Comparison of ENCODE assay signal across 12 cellular contexts in the genomic region with DNA sequence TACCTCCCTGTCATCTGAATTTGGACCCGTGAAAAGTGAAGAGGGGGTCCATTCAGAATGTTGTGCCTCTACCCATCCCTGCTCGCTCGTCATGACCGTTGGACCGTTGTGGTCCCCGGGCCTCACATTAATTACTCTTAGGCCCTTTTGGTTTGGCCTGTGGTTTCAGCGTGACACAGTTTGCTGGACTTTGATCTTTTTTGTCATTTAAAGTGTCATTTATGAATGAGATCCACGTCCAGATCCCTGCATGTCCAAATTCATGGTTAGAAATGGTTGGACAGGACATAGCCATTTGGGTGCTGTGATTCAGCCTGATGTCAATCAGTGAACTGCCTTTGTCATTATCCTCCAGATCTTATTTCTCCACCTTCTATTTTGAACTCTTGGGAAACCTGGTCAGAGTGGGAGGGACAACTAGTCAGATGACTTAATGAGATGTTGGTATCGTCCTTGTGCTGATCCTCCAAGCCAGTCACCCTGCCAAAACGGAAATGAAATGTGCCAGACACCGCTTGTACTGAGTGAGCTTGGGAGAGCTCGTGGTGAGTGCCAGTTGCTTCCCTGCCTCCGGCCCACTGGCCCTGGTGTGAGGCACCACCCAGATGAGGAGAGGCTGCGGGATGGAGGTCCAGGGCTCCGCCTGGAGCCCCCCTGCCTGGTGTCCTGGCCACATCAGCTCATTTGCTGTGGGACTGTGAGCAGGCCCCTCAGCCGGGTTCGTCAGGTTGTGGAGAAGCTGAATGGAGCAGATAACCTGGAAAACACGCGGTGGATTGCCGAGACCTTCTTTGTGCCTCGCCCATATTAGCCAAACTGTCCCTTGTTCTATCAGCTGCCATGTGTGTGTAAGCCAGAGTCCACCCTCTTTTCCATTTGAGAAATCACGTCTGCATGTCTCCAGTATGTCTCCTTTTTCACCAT.
A peak's percentile ranks its signal among the peaks of the same experiment; 100 is the strongest.
DNase-seq lines count a peak whose midpoint lies in the region; ATAC-seq, FAIRE-seq and TF ChIP-seq lines count a peak whose summit lies in the region.
"Had no signal": no experiment of that assay in that cellular context is flagged by ENCODE, and none has a peak within 500 bp of the region (broad histone marks: within the 10 kb centered on the region; RNA-seq: fewer than 3 reads in every experiment).

No MANE protein-coding gene starts in this region.

- intact Hi-C loops in Right ventricle myocardium superior (cut with DNase I) (no loop called here), sciatic nerve (cut with DNase I) (no loop called here)

- peaks cover 90% of the 10 kb centered on the region for H3K4me1 Mint-ChIP-seq in activated CD4-positive, alpha-beta memory T cell treated with anti-CD3 and anti-CD28 coated beads, Interleukin-2, amount 10 ng/mL, durations not matched to agents 7 days and 5 days

- in situ Hi-C loops in GM23248 (cut with MboI), result no loop called here

- no peak overlapping the region for H2AFZ ChIP-seq in GM23248

- ATAC-seq in Right ventricle myocardium superior (ENCODE audit: poor library complexity) (peak; percentile 79), sciatic nerve (peak; percentile 36), HG02623 (IDR thresholded peaks at IDR 0.05; ENCODE audit: unreplicated experiment) (no peak)

- peak overlapping the region; percentile 31 for H3K27ac Mint-ChIP-seq in activated CD4-positive, alpha-beta memory T cell treated with anti-CD3 and anti-CD28 coated beads, Interleukin-2, amount 10 ng/mL, durations not matched to agents 7 days and 5 days

- H3K79me2 ChIP-seq in GM23248 (ENCODE audit: insufficient read depth), result no peaks in the 10 kb centered on the region

- no peak for TF ChIP-seq POLR2A in GM12892 (IDR thresholded peaks at IDR 0.05; ENCODE audit: low read depth, low read length)

- no peaks in the 10 kb centered on the region for H3K36me3 ChIP-seq in GM23248 (ENCODE audit: low read depth)
- H3K36me3 ChIP-seq: pancreas had no signal

- peaks cover 78% of the 10 kb centered on the region for H3K36me3 Mint-ChIP-seq in activated CD4-positive, alpha-beta memory T cell treated with anti-CD3 and anti-CD28 coated beads, Interleukin-2, amount 10 ng/mL, durations not matched to agents 7 days and 5 days (ENCODE audit: low read depth)

- no peaks in the 10 kb centered on the region for H3K27me3 ChIP-seq in GM23248 (replicated peaks; ENCODE audit: insufficient read depth)
- H3K27me3 ChIP-seq: pancreas had no signal

- H3K9ac ChIP-seq in GM23248, result no peak overlapping the region
- H3K9ac ChIP-seq: KMS-11 had no signal

- CTCF ChIA-PET in activated CD4-positive, alpha-beta memory T cell treated with anti-CD3 and anti-CD28 coated beads, Interleukin-2, amount 10 ng/mL, durations not matched to agents 7 days and 5 days (lab: Charles Lee), result interaction anchor here (2.4 to 3.1 kb wide), 2 partner anchors 19 kb away, joined by 10 to 13 read pairs; no protein-coding TSS in a partner anchor

- no peak overlapping the region for H3K27ac ChIP-seq in GM23248
- H3K27ac ChIP-seq: KMS-11, pancreas had no signal

- H3F3A ChIP-seq in GM23248 (ENCODE audit: insufficient read depth), result peaks cover 17% of the 10 kb centered on the region

- H3K4me2 ChIP-seq in GM23248 (ENCODE audit: unreplicated experiment), result no peak overlapping the region
- H3K4me2 ChIP-seq: KMS-11 had no signal

- no peak overlapping the region for H3K4me3 Mint-ChIP-seq in activated CD4-positive, alpha-beta memory T cell treated with anti-CD3 and anti-CD28 coated beads, Interleukin-2, amount 10 ng/mL, durations not matched to agents 7 days and 5 days

- H3K9me2 ChIP-seq in GM23248 (ENCODE audit: insufficient read depth), result no peaks in the 10 kb centered on the region

- H3K27me3 Mint-ChIP-seq in activated CD4-positive, alpha-beta memory T cell treated with anti-CD3 and anti-CD28 coated beads, Interleukin-2, amount 10 ng/mL, durations not matched to agents 7 days and 5 days, result no peaks in the 10 kb centered on the region

- no peaks in the 10 kb centered on the region for H3K9me3 ChIP-seq in GM23248 (ENCODE audit: low read depth)
- H3K9me3 ChIP-seq: pancreas had no signal

- no peaks in the 10 kb centered on the region for H4K20me1 ChIP-seq in GM23248 (ENCODE audit: insufficient read depth)

- DNase-seq in HT1080 (ENCODE audit: low read depth) (peak; percentile 47), Right ventricle myocardium superior (peak; percentile 76), sciatic nerve (ENCODE audit: low spot score) (no peak), GM23248 (no peak), GM12892 (ENCODE audit: insufficient read length) (no peak)
- no peak for DNase-seq in activated CD4-positive, alpha-beta memory T cell treated with anti-CD3 and anti-CD28 coated beads, Interleukin-2, amount 10 ng/mL, durations not matched to agents 7 days and 5 days
- DNase-seq in stimulated activated CD4-positive, alpha-beta T cell treated with anti-CD3 and anti-CD28 coated beads, Interleukin-4, amount 100 ng/mL, for 24 hours, result no peak
- DNase-seq: central memory CD4-positive, alpha-beta T cell; hippocampal formation; pancreas had no signal

- WGBS in GM23248 (ENCODE audit: low coverage in 1 of 2, low lambda C conversion rate in 2 of 2, missing lambda C conversion rate in 2 of 2), 2 experiments, result 84 to 85% methylated on average over 22 of the region's 22 CpGs

- H3K4me1 ChIP-seq in GM23248 (ENCODE audit: insufficient read depth), result no peaks in the 10 kb centered on the region
- H3K4me1 ChIP-seq: pancreas had no signal

- H3K4me3 ChIP-seq in GM23248, result no peak overlapping the region
- H3K4me3 ChIP-seq: pancreas had no signal

- no peak for FAIRE-seq in GM12892 (lab: Jason Lieb, UNC)
- FAIRE-seq: pancreas had no signal

- POLR2A ChIA-PET in activated CD4-positive, alpha-beta memory T cell treated with anti-CD3 and anti-CD28 coated beads, Interleukin-2, amount 10 ng/mL, durations not matched to agents 7 days and 5 days (lab: Charles Lee), result no interaction called here

- H3K9me3 Mint-ChIP-seq in activated CD4-positive, alpha-beta memory T cell treated with anti-CD3 and anti-CD28 coated beads, Interleukin-2, amount 10 ng/mL, durations not matched to agents 7 days and 5 days, result peaks cover 12% of the 10 kb centered on the region

Comparison
In these comparisons a context has a peak if more than half of its experiments do, and no peak if none do; other contexts are left out.
1. DNase-seq: peak in HT1080 (single experiment) and Right ventricle myocardium superior (single experiment); none in activated CD4-positive, alpha-beta memory T cell treated with anti-CD3 and anti-CD28 coated beads, Interleukin-2, amount 10 ng/mL, durations not matched to agents 7 days and 5 days (single experiment), sciatic nerve (single experiment), stimulated activated CD4-positive, alpha-beta T cell treated with anti-CD3 and anti-CD28 coated beads, Interleukin-4, amount 100 ng/mL, for 24 hours (single experiment), GM23248 (single experiment) and GM12892 (single experiment).